ENCODE assay signal across 12 cellular contexts in genomic region chr22:37982938-37983859, GRCh38. TPM values are rescaled to one million over a fixed set of nuclear protein-coding genes. Genes with fewer than 3 reads are reported as not detected.
DNase-seq lines count a peak whose midpoint lies in the region; ATAC-seq, FAIRE-seq and TF ChIP-seq lines count a peak whose summit lies in the region.
"Had no signal": no experiment of that assay in that cellular context is flagged by ENCODE, and none has a peak within 500 bp of the region (broad histone marks: within the 10 kb centered on the region; RNA-seq: fewer than 3 reads in every experiment).

No MANE protein-coding gene starts in this region.

- WGBS in ectodermal cell, 2 experiments, result 11 to 12% methylated on average over 84 of the region's 84 CpGs

- DNase-seq in right atrium auricular region (ENCODE audit: low spot score) (no peak), Right ventricle myocardium superior (no peak), lower lobe of right lung (no peak), urothelium cell line (ENCODE audit: low spot score) (no peak), sciatic nerve (ENCODE audit: low spot score) (no peak), left lung (no peak)
- DNase-seq: MV-4-11, NCI-H748 treated with DMSO at 0.1 percent for 48 hours had no signal

- H3K27me3 ChIP-seq in right atrium auricular region, result no peaks in the 10 kb centered on the region
- H3K27me3 ChIP-seq in ectodermal cell (ENCODE audit: control insufficient read depth, insufficient read depth, low read length, poor library complexity, severe bottlenecking), result peaks cover 29% of the 10 kb centered on the region
- no peaks in the 10 kb centered on the region for H3K27me3 ChIP-seq in lower lobe of right lung (ENCODE audit: low read depth)
- H3K27me3 ChIP-seq in left lung, result no peaks in the 10 kb centered on the region

- H3K9me3 ChIP-seq in right atrium auricular region (no peaks in the 10 kb centered on the region), ectodermal cell (ENCODE audit: control insufficient read depth, low read length) (no peaks in the 10 kb centered on the region), lower lobe of right lung (no peaks in the 10 kb centered on the region), left lung (no peaks in the 10 kb centered on the region)

- H3K4me1 ChIP-seq in right atrium auricular region (no peaks in the 10 kb centered on the region), ectodermal cell (ENCODE audit: control insufficient read depth, insufficient read depth, low read length) (peaks cover 31% of the 10 kb centered on the region), lower lobe of right lung (no peaks in the 10 kb centered on the region), left lung (no peaks in the 10 kb centered on the region)

- no peaks in the 10 kb centered on the region for H3K36me3 ChIP-seq in right atrium auricular region
- H3K36me3 ChIP-seq in ectodermal cell (ENCODE audit: control insufficient read depth, insufficient read depth, low read length), result no peaks in the 10 kb centered on the region
- no peaks in the 10 kb centered on the region for H3K36me3 ChIP-seq in lower lobe of right lung
- no peaks in the 10 kb centered on the region for H3K36me3 ChIP-seq in left lung

- H3K27ac ChIP-seq in right atrium auricular region (no peak overlapping the region), ectodermal cell (ENCODE audit: insufficient read depth, low read depth, low read length, poor library complexity, severe bottlenecking) (no peak overlapping the region), lower lobe of right lung (no peak overlapping the region), left lung (no peak overlapping the region)

- TF ChIP-seq CTCF in right atrium auricular region (IDR thresholded peaks at IDR 0.05) (peak in 1 of 2 donors; percentile 27), lower lobe of right lung (IDR thresholded peaks at IDR 0.05) (peak; percentile 16), left lung (IDR thresholded peaks at IDR 0.05) (no peak)

- ATAC-seq in Right ventricle myocardium superior (ENCODE audit: poor library complexity) (no peak), lower lobe of right lung (no peak), sciatic nerve (no peak), GM18858 (IDR thresholded peaks at IDR 0.05; ENCODE audit: unreplicated experiment) (no peak), left lung (no peak)
- ATAC-seq: SK-N-SH treated with all-trans-retinoic acid at 6 μM for 48 hours had no signal

- FAIRE-seq in urothelium cell line (lab: Jason Lieb, UNC), result peak; percentile 9

- H3K4me3 ChIP-seq in right atrium auricular region (peak overlapping the region; percentile 14 to 26), ectodermal cell (ENCODE audit: insufficient read depth, low read depth, low read length) (peak overlapping the region; percentile 33), lower lobe of right lung (no peak overlapping the region), left lung (no peak overlapping the region)

- intact Hi-C loops in Right ventricle myocardium superior (cut with DNase I) (no loop called here), lower lobe of right lung (cut with DNase I) (no loop called here), sciatic nerve (cut with DNase I) (no loop called here), left lung (cut with DNase I) (no loop called here)

RNA-seq across cellular contexts. Expression of gene SOX10, which starts 1.2 kb away (rescaled TPM):
- 1 to 10 TPM; 1.5 to 7.0 TPM for total RNA-seq in right atrium auricular region
- total RNA-seq in Right ventricle myocardium superior, result 1.2 TPM
- polyA plus RNA-seq in ectodermal cell (2013, experiment 1 of 4), result 18.7 TPM
- polyA plus RNA-seq in ectodermal cell (2013, experiment 2 of 4), result 23.0 TPM
- polyA plus RNA-seq in ectodermal cell (2013, experiment 3 of 4), result 24.9 TPM
- 31.6 TPM for polyA plus RNA-seq in ectodermal cell (2013, experiment 4 of 4)
- total RNA-seq in lower lobe of right lung, result not detected
- total RNA-seq in sciatic nerve, result 179 TPM
- total RNA-seq in left lung, result not detected
- total RNA-seq: activated T-helper 2 cell treated with anti-CD3 and anti-CD28 coated beads, Interferon-gamma antibody, Interleukin-2, Interleukin-4, amounts not matched to agents 10 μg/mL and 5 μg/mL and 100 μg/mL, durations not matched to agents 14 hours and 24 hours and 36 hours had no signal

RNA-seq across cellular contexts. Expression of gene POLR2F, which starts 29.7 kb away (rescaled TPM):
- total RNA-seq in right atrium auricular region, result 10 to 100 TPM; 53.2 to 62.1 TPM
- total RNA-seq in Right ventricle myocardium superior, result 85.7 TPM
- 108 TPM for polyA plus RNA-seq in ectodermal cell (2013, experiment 1 of 4)
- polyA plus RNA-seq in ectodermal cell (2013, experiment 2 of 4), result 92.1 TPM
- 109 TPM for polyA plus RNA-seq in ectodermal cell (2013, experiment 3 of 4)
- polyA plus RNA-seq in ectodermal cell (2013, experiment 4 of 4), result 127 TPM
- total RNA-seq in lower lobe of right lung, result 60.3 TPM
- 94.8 TPM for total RNA-seq in sciatic nerve
- 10 to 100 TPM; 58.3 to 64.9 TPM for total RNA-seq in left lung

RNA-seq across cellular contexts. Expression of gene C22orf23, which starts 29.8 kb away (rescaled TPM):
- total RNA-seq in right atrium auricular region, result under 1 TPM in 1 of 2 donors, not detected in 1; 0.39 TPM
- total RNA-seq in Right ventricle myocardium superior, result 0.30 TPM
- polyA plus RNA-seq in ectodermal cell (2013, experiment 1 of 4), result 0.52 TPM
- polyA plus RNA-seq in ectodermal cell (2013, experiment 2 of 4), result 1.1 TPM
- 0.85 TPM for polyA plus RNA-seq in ectodermal cell (2013, experiment 3 of 4)
- polyA plus RNA-seq in ectodermal cell (2013, experiment 4 of 4), result 0.69 TPM
- total RNA-seq in lower lobe of right lung, result 1.2 TPM
- 0.45 TPM for total RNA-seq in sciatic nerve
- total RNA-seq in left lung, result under 1 TPM; 0.26 to 0.65 TPM
- total RNA-seq: activated T-helper 2 cell treated with anti-CD3 and anti-CD28 coated beads, Interferon-gamma antibody, Interleukin-2, Interleukin-4, amounts not matched to agents 10 μg/mL and 5 μg/mL and 100 μg/mL, durations not matched to agents 14 hours and 24 hours and 36 hours had no signal

Comparison
In these comparisons a context has a peak if more than half of its experiments do, and no peak if none do; other contexts are left out.
1. H3K4me3 ChIP-seq: peak in right atrium auricular region (2 of 2) and ectodermal cell (single experiment); none in lower lobe of right lung (single experiment) and left lung (0 of 2).
2. RNA of gene SOX10, which starts 1.2 kb away (total RNA-seq): 179 TPM in sciatic nerve (single experiment); 1.5 to 7.0 TPM in right atrium auricular region, 1.2 TPM in Right ventricle myocardium superior (single experiment), not detected in left lung and not detected in lower lobe of right lung (single experiment); every median in the first group is over 10 times any median in the second.